ENCODE assay signal across 8 cellular contexts in the genomic region with DNA sequence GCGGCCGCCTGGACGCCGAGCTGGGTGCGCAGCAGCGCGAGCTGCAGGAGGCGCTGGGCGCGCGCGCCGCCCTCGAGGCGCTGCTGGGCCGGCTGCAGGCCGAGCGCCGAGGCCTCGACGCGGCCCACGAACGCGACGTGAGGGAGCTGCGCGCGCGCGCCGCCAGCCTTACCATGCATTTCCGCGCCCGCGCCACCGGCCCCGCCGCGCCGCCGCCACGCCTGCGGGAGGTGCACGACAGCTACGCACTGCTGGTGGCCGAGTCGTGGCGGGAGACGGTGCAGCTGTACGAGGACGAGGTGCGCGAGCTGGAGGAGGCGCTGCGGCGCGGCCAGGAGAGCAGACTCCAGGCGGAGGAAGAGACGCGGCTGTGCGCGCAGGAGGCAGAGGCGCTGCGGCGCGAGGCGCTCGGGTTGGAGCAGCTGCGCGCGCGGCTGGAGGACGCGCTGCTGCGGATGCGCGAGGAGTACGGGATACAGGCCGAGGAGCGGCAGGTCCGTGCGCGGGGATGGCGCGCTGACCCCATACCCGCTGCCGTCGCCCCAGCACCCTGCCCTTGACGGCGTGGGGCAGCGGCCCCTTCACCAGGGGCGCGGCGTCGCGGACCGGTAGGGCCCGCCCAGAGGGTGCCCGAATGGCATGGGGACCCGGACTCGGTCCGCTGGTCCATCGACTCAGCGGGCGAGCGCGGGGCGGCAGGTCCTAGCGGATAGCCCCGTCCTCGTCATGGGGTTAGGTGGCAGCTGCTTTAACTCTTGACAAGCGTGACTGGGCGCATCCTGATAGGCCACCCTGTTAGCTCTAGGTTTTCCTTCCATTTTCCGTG. TPM values are rescaled to one million over a fixed set of nuclear protein-coding genes. Genes with fewer than 3 reads are reported as not detected.
DNase-seq lines count a peak whose midpoint lies in the region; ATAC-seq and TF ChIP-seq lines count a peak whose summit lies in the region.

No MANE protein-coding gene starts in this region.

- ATAC-seq in GM21723 (IDR thresholded peaks at IDR 0.05; ENCODE audit: unreplicated experiment) = peak; percentile 44
- peak; percentile 55 for ATAC-seq in activated CD8-positive, alpha-beta memory T cell treated with anti-CD3 and anti-CD28 coated beads, Interleukin-2, amount 10 ng/mL, durations not matched to agents 7 days and 5 days
- ATAC-seq in natural killer cell treated with Interleukin-12 subunit alpha and Interleukin-12 subunit beta and Interleukin-15 and Interleukin-18, amount 100 ng/mL, for 72 hours = peak; percentile 46 to 57

- no peaks in the 10 kb centered on the region for H3K4me1 ChIP-seq in urinary bladder (ENCODE audit: insufficient read depth)

- H3K36me3 ChIP-seq in urinary bladder (ENCODE audit: insufficient read depth) = no peaks in the 10 kb centered on the region

- H3K27me3 Mint-ChIP-seq in activated CD8-positive, alpha-beta memory T cell treated with anti-CD3 and anti-CD28 coated beads, Interleukin-2, amount 10 ng/mL, durations not matched to agents 7 days and 5 days = peaks cover 54% of the 10 kb centered on the region
- peaks cover 31% of the 10 kb centered on the region in 2 donors for H3K27me3 Mint-ChIP-seq in natural killer cell treated with Interleukin-12 subunit alpha and Interleukin-12 subunit beta and Interleukin-15 and Interleukin-18, amount 100 ng/mL, for 72 hours

- H3K36me3 Mint-ChIP-seq in activated CD8-positive, alpha-beta memory T cell treated with anti-CD3 and anti-CD28 coated beads, Interleukin-2, amount 10 ng/mL, durations not matched to agents 7 days and 5 days = no peaks in the 10 kb centered on the region
- H3K36me3 Mint-ChIP-seq in natural killer cell treated with Interleukin-12 subunit alpha and Interleukin-12 subunit beta and Interleukin-15 and Interleukin-18, amount 100 ng/mL, for 72 hours = no peaks in the 10 kb centered on the region

- WGBS in urinary bladder = under 1% methylated on average over 115 of the region's 115 CpGs

- peak; percentile 57 for DNase-seq in ELR (ENCODE audit: low read depth)
- DNase-seq in LNCaP clone FGC (ENCODE audit: low read depth) = no peak
- DNase-seq in activated CD8-positive, alpha-beta memory T cell treated with anti-CD3 and anti-CD28 coated beads, Interleukin-2, amount 10 ng/mL, durations not matched to agents 7 days and 5 days = peak; percentile 52
- peak; percentile 48 for DNase-seq in fibroblast of peridontal ligament (ENCODE audit: extremely low read depth)
- DNase-seq in natural killer cell treated with Interleukin-12 subunit alpha and Interleukin-12 subunit beta and Interleukin-15 and Interleukin-18, amount 100 ng/mL, for 72 hours (ENCODE audit: low spot score) = no peak
- DNase-seq in cerebellum (ENCODE audit: low spot score) = no peak

- peak; percentile 16; the same call in 1 of the 2 replicates for TF ChIP-seq CTCF in LNCaP clone FGC (IDR thresholded peaks at IDR 0.05; ENCODE audit: control insufficient read depth, extremely low read depth, insufficient read depth)

- peak overlapping the region; percentile 46 for H3K27ac ChIP-seq in urinary bladder (ENCODE audit: low read depth)

- H3K4me1 Mint-ChIP-seq in activated CD8-positive, alpha-beta memory T cell treated with anti-CD3 and anti-CD28 coated beads, Interleukin-2, amount 10 ng/mL, durations not matched to agents 7 days and 5 days = peaks cover 35% of the 10 kb centered on the region
- H3K4me1 Mint-ChIP-seq in natural killer cell treated with Interleukin-12 subunit alpha and Interleukin-12 subunit beta and Interleukin-15 and Interleukin-18, amount 100 ng/mL, for 72 hours (ENCODE audit: low read depth in 2 of 2) = peaks cover 0 to 4% of the 10 kb centered on the region in 2 donors

- peak overlapping the region; percentile 15 for H3K27ac Mint-ChIP-seq in activated CD8-positive, alpha-beta memory T cell treated with anti-CD3 and anti-CD28 coated beads, Interleukin-2, amount 10 ng/mL, durations not matched to agents 7 days and 5 days
- H3K27ac Mint-ChIP-seq in natural killer cell treated with Interleukin-12 subunit alpha and Interleukin-12 subunit beta and Interleukin-15 and Interleukin-18, amount 100 ng/mL, for 72 hours = no peak overlapping the region

- CTCF ChIA-PET in activated CD8-positive, alpha-beta memory T cell treated with anti-CD3 and anti-CD28 coated beads, Interleukin-2, amount 10 ng/mL, durations not matched to agents 7 days and 5 days (lab: Charles Lee) = interaction anchor here (0.7 to 1.5 kb wide), 10 partner anchors 23 to 598 kb away, joined by 3 to 11 read pairs (median 4); partner anchors contain the start of gene LRRC28

- H3K4me3 Mint-ChIP-seq in activated CD8-positive, alpha-beta memory T cell treated with anti-CD3 and anti-CD28 coated beads, Interleukin-2, amount 10 ng/mL, durations not matched to agents 7 days and 5 days = peak overlapping the region; percentile 60
- H3K4me3 Mint-ChIP-seq in natural killer cell treated with Interleukin-12 subunit alpha and Interleukin-12 subunit beta and Interleukin-15 and Interleukin-18, amount 100 ng/mL, for 72 hours = peak overlapping the region; percentile 25

- no peaks in the 10 kb centered on the region for H3K9me3 Mint-ChIP-seq in activated CD8-positive, alpha-beta memory T cell treated with anti-CD3 and anti-CD28 coated beads, Interleukin-2, amount 10 ng/mL, durations not matched to agents 7 days and 5 days (ENCODE audit: low read depth)
- H3K9me3 Mint-ChIP-seq in natural killer cell treated with Interleukin-12 subunit alpha and Interleukin-12 subunit beta and Interleukin-15 and Interleukin-18, amount 100 ng/mL, for 72 hours = no peaks in the 10 kb centered on the region

- no peak overlapping the region for H3K4me3 ChIP-seq in LNCaP clone FGC (ENCODE audit: low read depth, low read length)
- peak overlapping the region; percentile 56 for H3K4me3 ChIP-seq in urinary bladder (ENCODE audit: low read depth, low read length)

RNA-seq across cellular contexts. Expression of gene SYNM, which starts 0.8 kb away (rescaled TPM):
- 1 to 10 TPM; 1.5 TPM for total RNA-seq in activated CD8-positive, alpha-beta memory T cell treated with anti-CD3 and anti-CD28 coated beads, Interleukin-2, amount 10 ng/mL, durations not matched to agents 7 days and 5 days
- total RNA-seq in natural killer cell treated with Interleukin-12 subunit alpha and Interleukin-12 subunit beta and Interleukin-15 and Interleukin-18, amount 100 ng/mL, for 72 hours = under 1 TPM; 0.20 to 0.26 TPM
- 228 TPM for total RNA-seq in urinary bladder
- 898 TPM for polyA plus RNA-seq in urinary bladder
- total RNA-seq in cerebellum = 11.9 TPM

Comparison
In these comparisons a context has a peak if more than half of its experiments do, and no peak if none do; other contexts are left out.
1. DNase-seq: peak in ELR (single experiment), activated CD8-positive, alpha-beta memory T cell treated with anti-CD3 and anti-CD28 coated beads, Interleukin-2, amount 10 ng/mL, durations not matched to agents 7 days and 5 days (single experiment) and fibroblast of peridontal ligament (single experiment); none in LNCaP clone FGC (single experiment), natural killer cell treated with Interleukin-12 subunit alpha and Interleukin-12 subunit beta and Interleukin-15 and Interleukin-18, amount 100 ng/mL, for 72 hours (single experiment) and cerebellum (single experiment).
2. RNA of gene SYNM, which starts 0.8 kb away (total RNA-seq): 228 TPM in urinary bladder (single experiment); 11.9 TPM in cerebellum (single experiment), 1.5 TPM in activated CD8-positive, alpha-beta memory T cell treated with anti-CD3 and anti-CD28 coated beads, Interleukin-2, amount 10 ng/mL, durations not matched to agents 7 days and 5 days and 0.20 to 0.26 TPM in natural killer cell treated with Interleukin-12 subunit alpha and Interleukin-12 subunit beta and Interleukin-15 and Interleukin-18, amount 100 ng/mL, for 72 hours; every median in the first group is over 10 times any median in the second.
3. Peak in every context shown above with its lines, with median percentiles within 50 percentile points of each other: ATAC-seq.